ENCODE assay signal across 18 cellular contexts in the genomic region with DNA sequence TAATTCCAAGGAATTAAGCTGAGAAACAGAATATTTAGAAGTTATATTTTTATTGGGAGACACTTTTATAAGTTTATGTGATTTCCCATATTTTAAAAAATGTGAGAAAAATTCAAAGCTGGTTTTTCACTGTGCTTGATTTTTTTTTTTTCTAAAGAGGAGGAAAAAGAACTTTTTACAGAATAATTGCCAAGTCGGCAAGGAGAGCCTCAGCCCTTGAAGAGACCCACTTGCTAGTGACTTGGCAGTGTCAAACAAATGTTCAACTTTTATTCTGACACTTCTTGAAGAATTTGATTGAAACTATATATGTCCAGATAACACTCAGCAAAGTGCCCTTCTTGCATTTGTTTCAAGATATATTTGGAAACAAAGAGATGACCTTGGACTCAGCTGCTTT.
"Had no signal": no experiment of that assay in that cellular context is flagged by ENCODE, and none has a peak within 500 bp of the region (broad histone marks: within the 10 kb centered on the region; RNA-seq: fewer than 3 reads in every experiment).

No MANE protein-coding gene starts in this region.

- H3K9me3 ChIP-seq: ovary, sigmoid colon, suprapubic skin, tibial artery, upper lobe of left lung, uterus had no signal

- DNase-seq: central memory CD4-positive, alpha-beta T cell; effector CD4-positive, alpha-beta T cell; foreskin melanocyte; immature natural killer cell; mammary epithelial cell; natural killer cell; ovary; sigmoid colon; small intestine; stimulated activated CD4-positive, alpha-beta T cell treated with anti-CD3 and anti-CD28 coated beads, Interleukin-4, amount 100 ng/mL, for 1 hour; stimulated activated CD8-positive, alpha-beta memory T cell treated with anti-CD3 and anti-CD28 coated beads, Interleukin-4, amount 100 ng/mL, for 48 hours; stimulated activated naive CD8-positive, alpha-beta T cell treated with anti-CD3 and anti-CD28 coated beads, Interleukin-15, Interleukin-2, amounts not matched to agents 100 U/mL and 50 U/mL, for 24 hours; tibial artery; upper lobe of left lung; uterus had no signal

- ATAC-seq: natural killer cell; stimulated activated effector memory CD8-positive, alpha-beta T cell treated with anti-CD3 and anti-CD28 coated beads, Interleukin-12 subunit alpha, Interleukin-12 subunit beta, amount 100 ng/mL, for 72 hours; stimulated activated naive CD8-positive, alpha-beta T cell treated with anti-CD3 and anti-CD28 coated beads, Interleukin-15, Interleukin-2, amounts not matched to agents 100 U/mL and 50 U/mL, for 24 hours had no signal

- H3K36me3 ChIP-seq: ovary, sigmoid colon, suprapubic skin, tibial artery, upper lobe of left lung, uterus had no signal

- H3K4me3 ChIP-seq: coronary artery, ovary, sigmoid colon, suprapubic skin, tibial artery, upper lobe of left lung, uterus had no signal

- H3K27ac ChIP-seq: coronary artery, sigmoid colon, suprapubic skin, upper lobe of left lung, uterus had no signal

- H3K27me3 ChIP-seq: ovary, sigmoid colon, suprapubic skin, tibial artery, upper lobe of left lung, uterus had no signal
